Comparison of ENCODE assay signal across 26 cellular contexts in genomic region chr7:1514993-1515392, GRCh38. TPM values are rescaled to one million over a fixed set of nuclear protein-coding genes. Genes with fewer than 3 reads are reported as not detected.
DNase-seq lines count a peak whose midpoint lies in the region; ATAC-seq, FAIRE-seq and TF ChIP-seq lines count a peak whose summit lies in the region.
"Had no signal": no experiment of that assay in that cellular context is flagged by ENCODE, and none has a peak within 500 bp of the region (broad histone marks: within the 10 kb centered on the region; RNA-seq: fewer than 3 reads in every experiment).

No MANE protein-coding gene starts in this region.

- H3K27me3 ChIP-seq in Loucy (ENCODE audit: insufficient read depth, low read length, poor library complexity, severe bottlenecking) (no peaks in the 10 kb centered on the region), tibial artery (no peaks in the 10 kb centered on the region)
- H3K27me3 ChIP-seq: Peyer's patch, right atrium auricular region had no signal

- peak overlapping the region; percentile 16 for H3K9ac ChIP-seq in Loucy (ENCODE audit: low read depth, low read length, poor library complexity, severe bottlenecking)

- H3K79me2 ChIP-seq in Loucy (ENCODE audit: insufficient read depth, low read length), result peaks cover 27% of the 10 kb centered on the region

- CTCF ChIA-PET in activated CD8-positive, alpha-beta memory T cell treated with anti-CD3 and anti-CD28 coated beads, Interleukin-2, amount 10 ng/mL, durations not matched to agents 7 days and 5 days (lab: Charles Lee), result interaction anchor here (1.0 kb wide), 1 partner anchor 10 kb away, joined by 3 read pairs; no protein-coding TSS in a partner anchor

- no peak overlapping the region for H3K27ac Mint-ChIP-seq in activated CD8-positive, alpha-beta memory T cell treated with anti-CD3 and anti-CD28 coated beads, Interleukin-2, amount 10 ng/mL, durations not matched to agents 7 days and 5 days
- H3K27ac Mint-ChIP-seq: GM23338 had no signal

- no peaks in the 10 kb centered on the region for H3K36me3 Mint-ChIP-seq in activated CD8-positive, alpha-beta memory T cell treated with anti-CD3 and anti-CD28 coated beads, Interleukin-2, amount 10 ng/mL, durations not matched to agents 7 days and 5 days
- H3K36me3 Mint-ChIP-seq: CD14-positive monocyte had no signal

- intact Hi-C loops in tibial artery (cut with DNase I; ENCODE audit: low total_unique reads), result no loop called here

- TF ChIP-seq CTCF in Loucy (conservative IDR thresholded peaks at IDR 0.05; ENCODE audit: low read length), result no peak
- TF ChIP-seq CTCF in choroid plexus epithelial cell (conservative IDR thresholded peaks at IDR 0.05; ENCODE audit: low read depth, low read length), result no peak
- TF ChIP-seq CTCF in tibial artery (IDR thresholded peaks at IDR 0.05), result no peak

- H3K27me3 Mint-ChIP-seq in activated CD8-positive, alpha-beta memory T cell treated with anti-CD3 and anti-CD28 coated beads, Interleukin-2, amount 10 ng/mL, durations not matched to agents 7 days and 5 days, result no peaks in the 10 kb centered on the region

- H3K9me3 Mint-ChIP-seq in activated CD8-positive, alpha-beta memory T cell treated with anti-CD3 and anti-CD28 coated beads, Interleukin-2, amount 10 ng/mL, durations not matched to agents 7 days and 5 days (ENCODE audit: low read depth), result no peaks in the 10 kb centered on the region
- H3K9me3 Mint-ChIP-seq: neural crest cell had no signal

- H3K4me3 ChIP-seq in Loucy (ENCODE audit: low read length, poor library complexity, severe bottlenecking), result no peak overlapping the region
- no peak overlapping the region for H3K4me3 ChIP-seq in choroid plexus epithelial cell (ENCODE audit: low read depth, low read length)
- H3K4me3 ChIP-seq in tibial artery, result no peak overlapping the region
- H3K4me3 ChIP-seq: GM23338, left lung, Peyer's patch, right atrium auricular region, stomach had no signal

- peak overlapping the region; percentile 96 to 97 for H3K27ac ChIP-seq in tibial artery
- H3K27ac ChIP-seq: left lung, Peyer's patch had no signal

- ATAC-seq in activated CD8-positive, alpha-beta memory T cell treated with anti-CD3 and anti-CD28 coated beads, Interleukin-2, amount 10 ng/mL, durations not matched to agents 7 days and 5 days, result no peak
- ATAC-seq: GM23338, left lung had no signal

- H3K36me3 ChIP-seq in Loucy (ENCODE audit: insufficient read depth, low read length) (no peaks in the 10 kb centered on the region), tibial artery (no peaks in the 10 kb centered on the region)
- H3K36me3 ChIP-seq: left lung, Peyer's patch, right atrium auricular region, stomach had no signal

- no peak overlapping the region for H3K4me3 Mint-ChIP-seq in activated CD8-positive, alpha-beta memory T cell treated with anti-CD3 and anti-CD28 coated beads, Interleukin-2, amount 10 ng/mL, durations not matched to agents 7 days and 5 days
- H3K4me3 Mint-ChIP-seq: CD14-positive monocyte, GM23338, neural crest cell had no signal

- peaks cover 46% of the 10 kb centered on the region for H3K4me1 ChIP-seq in Loucy (ENCODE audit: insufficient read depth, low read length, poor library complexity, severe bottlenecking)
- peaks cover 0 to 28% (median 18%) of the 10 kb centered on the region in 4 donors for H3K4me1 ChIP-seq in tibial artery

- H3K4me1 Mint-ChIP-seq in activated CD8-positive, alpha-beta memory T cell treated with anti-CD3 and anti-CD28 coated beads, Interleukin-2, amount 10 ng/mL, durations not matched to agents 7 days and 5 days, result peaks cover 10% of the 10 kb centered on the region
- H3K4me1 Mint-ChIP-seq: GM23338, neural crest cell had no signal

- no peaks in the 10 kb centered on the region for H3F3A ChIP-seq in Loucy (ENCODE audit: low read depth)

- H3K9me2 ChIP-seq in Loucy (replicated peaks; ENCODE audit: low read depth, low read length), result no peaks in the 10 kb centered on the region

- H4K20me1 ChIP-seq in Loucy (ENCODE audit: insufficient read depth, low read length, poor library complexity, severe bottlenecking), result no peaks in the 10 kb centered on the region

- H3K4me2 ChIP-seq in Loucy (ENCODE audit: low read depth, low read length, poor library complexity, severe bottlenecking), result no peak overlapping the region
- H3K4me2 ChIP-seq: GM23338 had no signal

- no peaks in the 10 kb centered on the region for H3K9me3 ChIP-seq in Loucy (ENCODE audit: insufficient read depth, low read depth, low read length)
- no peaks in the 10 kb centered on the region for H3K9me3 ChIP-seq in tibial artery
- H3K9me3 ChIP-seq: Caco-2, Peyer's patch, right atrium auricular region had no signal

- DNase-seq in EL (peak; percentile 50), choroid plexus epithelial cell (ENCODE audit: low read depth) (peak; percentile 61), tibial artery (no peak), NCI-H774 (lab: John Stamatoyannopoulos, UW) (no peak), GM19239 (ENCODE audit: insufficient read length, low spot score) (no peak)
- DNase-seq in activated CD8-positive, alpha-beta memory T cell treated with anti-CD3 and anti-CD28 coated beads, Interleukin-2, amount 10 ng/mL, durations not matched to agents 7 days and 5 days, result no peak
- DNase-seq: activated CD4-positive, alpha-beta T cell treated with anti-CD3 and anti-CD28 coated beads, Interleukin-2, amount 50 U/mL, for 4 hours; activated T-cell treated with anti-CD3 and anti-CD28 coated beads, Interleukin-2, amount 50 U/mL, for 48 hours; Caco-2; erythroblast; GF-D8; KG1; MV-4-11; NCI-H1436 treated with DMSO at 0.1 percent for 48 hours; NCI-H2081 treated with DMSO at 0.1 percent for 48 hours; Peyer's patch; stimulated activated CD4-positive, alpha-beta T cell treated with anti-CD3 and anti-CD28 coated beads, Interleukin-2, amount 100 ng/mL, for 24 hours; stomach had no signal

- H2AFZ ChIP-seq in Loucy (ENCODE audit: low read length), result no peak overlapping the region
- H2AFZ ChIP-seq: GM23338 had no signal

- no peak for FAIRE-seq in GM19239 (lab: Jason Lieb, UNC)
- FAIRE-seq: islet of Langerhans had no signal

RNA-seq across cellular contexts. Expression of gene INTS1, which starts 10.8 kb away (rescaled TPM):
- total RNA-seq in activated CD8-positive, alpha-beta memory T cell treated with anti-CD3 and anti-CD28 coated beads, Interleukin-2, amount 10 ng/mL, durations not matched to agents 7 days and 5 days, result 100 to 1,000 TPM in 1 of 2 experiments, 10 to 100 TPM in 1; 97.5 to 102 TPM

RNA-seq across cellular contexts. Expression of gene MAFK, which starts 15.5 kb away (rescaled TPM):
- total RNA-seq in activated CD8-positive, alpha-beta memory T cell treated with anti-CD3 and anti-CD28 coated beads, Interleukin-2, amount 10 ng/mL, durations not matched to agents 7 days and 5 days, result 10 to 100 TPM; 22.4 to 22.9 TPM

RNA-seq across cellular contexts. Expression of gene TMEM184A, which starts 41.0 kb away (rescaled TPM):
- not detected for total RNA-seq in activated CD8-positive, alpha-beta memory T cell treated with anti-CD3 and anti-CD28 coated beads, Interleukin-2, amount 10 ng/mL, durations not matched to agents 7 days and 5 days
- total RNA-seq: neural crest cell; T-helper 1 cell treated with Interleukin-12 subunit alpha and Interleukin-12 subunit beta and Interleukin-4 antibody, amounts not matched to agents 30 ng/mL and 1 ng/mL, for 36 hours had no signal

RNA-seq across cellular contexts. Expression of gene PSMG3, which starts 54.8 kb away (rescaled TPM):
- 10 to 100 TPM; 37.2 to 37.9 TPM for total RNA-seq in activated CD8-positive, alpha-beta memory T cell treated with anti-CD3 and anti-CD28 coated beads, Interleukin-2, amount 10 ng/mL, durations not matched to agents 7 days and 5 days

RNA-seq across cellular contexts. Expression of gene MICALL2, which starts 55.7 kb away (rescaled TPM):
- total RNA-seq in activated CD8-positive, alpha-beta memory T cell treated with anti-CD3 and anti-CD28 coated beads, Interleukin-2, amount 10 ng/mL, durations not matched to agents 7 days and 5 days, result 1 to 10 TPM; 2.1 to 2.2 TPM

Comparison
In these comparisons a context has a peak if more than half of its experiments do, and no peak if none do; other contexts are left out.
1. DNase-seq: peak in EL (single experiment) and choroid plexus epithelial cell (single experiment); none in tibial artery (0 of 2), NCI-H774 (single experiment), GM19239 (single experiment) and activated CD8-positive, alpha-beta memory T cell treated with anti-CD3 and anti-CD28 coated beads, Interleukin-2, amount 10 ng/mL, durations not matched to agents 7 days and 5 days (single experiment).